Comparison of ENCODE assay signal across 8 cellular contexts in the genomic region with DNA sequence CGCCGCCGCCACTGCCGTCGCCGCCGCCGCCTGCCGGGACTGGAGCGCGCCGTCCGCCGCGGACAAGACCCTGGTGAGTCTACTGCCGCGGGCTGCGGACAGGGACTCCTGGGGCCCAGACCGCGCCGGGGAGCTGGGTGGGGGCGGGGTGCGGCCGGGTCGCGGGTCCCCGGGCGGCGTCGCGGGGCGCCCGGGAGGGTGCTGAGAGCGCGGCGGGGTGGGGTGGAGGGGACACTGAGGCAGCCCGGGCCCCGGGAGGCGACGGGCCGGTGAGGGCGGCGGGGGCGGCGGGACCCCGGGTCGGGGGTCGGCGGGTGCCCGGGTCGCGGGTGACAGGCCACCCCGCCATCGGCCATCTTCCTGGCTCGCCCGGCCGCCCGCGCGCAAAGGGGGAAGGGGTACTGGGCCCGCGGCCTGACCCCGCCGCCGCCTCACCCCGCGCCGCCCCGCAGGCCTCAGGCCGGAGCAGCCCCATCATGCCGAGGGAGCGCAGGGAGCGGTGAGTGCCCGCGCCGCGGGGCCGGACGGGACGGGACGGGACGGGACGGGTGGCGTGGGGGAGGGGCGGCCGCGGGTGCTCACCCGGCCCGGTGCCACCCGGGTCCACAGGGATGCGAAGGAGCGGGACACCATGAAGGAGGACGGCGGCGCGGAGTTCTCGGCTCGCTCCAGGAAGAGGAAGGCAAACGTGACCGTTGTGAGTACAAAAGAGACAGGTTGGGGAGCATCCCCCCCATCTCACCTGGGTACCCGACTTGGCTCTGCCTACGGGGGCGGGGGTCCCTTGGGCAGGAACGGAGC. TPM values are rescaled to one million over a fixed set of nuclear protein-coding genes. Genes with fewer than 3 reads are reported as not detected.
DNase-seq lines count a peak whose midpoint lies in the region; ATAC-seq and TF ChIP-seq lines count a peak whose summit lies in the region.

No MANE protein-coding gene starts in this region.

- peak; percentile 11 for ATAC-seq in HG03095 (IDR thresholded peaks at IDR 0.05; ENCODE audit: unreplicated experiment)

- intact Hi-C loops in activated CD4-positive, alpha-beta T cell treated with anti-CD3 and anti-CD28 coated beads, Interleukin-2, amount 10 ng/mL, durations not matched to agents 24 days and 14 days (cut with micrococcal nuclease), result no loop called here
- intact Hi-C loops in activated CD4-positive, alpha-beta memory T cell treated with anti-CD3 and anti-CD28 coated beads for 36 hours (cut with micrococcal nuclease), result no loop called here

- H3K36me3 Mint-ChIP-seq in activated CD4-positive, alpha-beta T cell treated with anti-CD3 and anti-CD28 coated beads, Interleukin-2, amount 10 ng/mL, durations not matched to agents 24 days and 14 days (ENCODE audit: low read depth), result peaks cover 21% of the 10 kb centered on the region
- H3K36me3 Mint-ChIP-seq in activated CD4-positive, alpha-beta memory T cell treated with anti-CD3 and anti-CD28 coated beads for 36 hours, result peaks cover 18% of the 10 kb centered on the region

- DNase-seq in activated CD4-positive, alpha-beta T cell treated with anti-CD3 and anti-CD28 coated beads, Interleukin-2, amount 10 ng/mL, durations not matched to agents 24 days and 14 days, result peak; percentile 76
- no peak for DNase-seq in activated CD4-positive, alpha-beta T cell treated with anti-CD3 and anti-CD28 coated beads, Interleukin-2, amount 50 U/mL, for 4 hours
- peak; percentile 32 for DNase-seq in activated CD4-positive, alpha-beta memory T cell treated with anti-CD3 and anti-CD28 coated beads for 36 hours
- no peak for DNase-seq in fibroblast of the aortic adventitia (ENCODE audit: low read depth)
- no peak for DNase-seq in retinal pigment epithelial cell (ENCODE audit: low read depth)
- DNase-seq in NOMO-1 treated with dmso at 0.1 percent for 144 hours (lab: John Stamatoyannopoulos, UW; ENCODE audit: unreplicated experiment), result no peak
- DNase-seq in NCI-H2107 (lab: John Stamatoyannopoulos, UW), result no peak

- H3K27me3 Mint-ChIP-seq in activated CD4-positive, alpha-beta T cell treated with anti-CD3 and anti-CD28 coated beads, Interleukin-2, amount 10 ng/mL, durations not matched to agents 24 days and 14 days, result no peaks in the 10 kb centered on the region
- H3K27me3 Mint-ChIP-seq in activated CD4-positive, alpha-beta memory T cell treated with anti-CD3 and anti-CD28 coated beads for 36 hours, result no peaks in the 10 kb centered on the region

- POLR2A ChIA-PET in activated CD4-positive, alpha-beta memory T cell treated with anti-CD3 and anti-CD28 coated beads for 36 hours (lab: Charles Lee), result interaction anchor here (0.9 kb wide), 1 partner anchor 32 kb away, joined by 3 read pairs; no protein-coding TSS in a partner anchor

- TF ChIP-seq CTCF in fibroblast of the aortic adventitia (IDR thresholded peaks at IDR 0.05; ENCODE audit: insufficient read depth, low read length), result no peak
- no peak for TF ChIP-seq CTCF in retinal pigment epithelial cell (conservative IDR thresholded peaks at IDR 0.05; ENCODE audit: low read depth, low read length)

- peak overlapping the region; percentile 84 for H3K27ac Mint-ChIP-seq in activated CD4-positive, alpha-beta T cell treated with anti-CD3 and anti-CD28 coated beads, Interleukin-2, amount 10 ng/mL, durations not matched to agents 24 days and 14 days
- H3K27ac Mint-ChIP-seq in activated CD4-positive, alpha-beta memory T cell treated with anti-CD3 and anti-CD28 coated beads for 36 hours, result peak overlapping the region; percentile 62

- H3K9me3 Mint-ChIP-seq in activated CD4-positive, alpha-beta T cell treated with anti-CD3 and anti-CD28 coated beads, Interleukin-2, amount 10 ng/mL, durations not matched to agents 24 days and 14 days, result peaks cover 4% of the 10 kb centered on the region
- no peaks in the 10 kb centered on the region for H3K9me3 Mint-ChIP-seq in activated CD4-positive, alpha-beta memory T cell treated with anti-CD3 and anti-CD28 coated beads for 36 hours

- peak overlapping the region; percentile 93 for H3K4me3 Mint-ChIP-seq in activated CD4-positive, alpha-beta T cell treated with anti-CD3 and anti-CD28 coated beads, Interleukin-2, amount 10 ng/mL, durations not matched to agents 24 days and 14 days
- H3K4me3 Mint-ChIP-seq in activated CD4-positive, alpha-beta memory T cell treated with anti-CD3 and anti-CD28 coated beads for 36 hours, result peak overlapping the region; percentile 78

- H3K4me1 Mint-ChIP-seq in activated CD4-positive, alpha-beta T cell treated with anti-CD3 and anti-CD28 coated beads, Interleukin-2, amount 10 ng/mL, durations not matched to agents 24 days and 14 days, result peaks cover 31% of the 10 kb centered on the region
- H3K4me1 Mint-ChIP-seq in activated CD4-positive, alpha-beta memory T cell treated with anti-CD3 and anti-CD28 coated beads for 36 hours (ENCODE audit: low read depth), result peaks cover 17% of the 10 kb centered on the region

- CTCF ChIA-PET in activated CD4-positive, alpha-beta memory T cell treated with anti-CD3 and anti-CD28 coated beads for 36 hours (lab: Charles Lee), result no interaction called here

- H3K4me3 ChIP-seq in fibroblast of the aortic adventitia (ENCODE audit: low read depth, low read length), result peak overlapping the region; percentile 60
- peak overlapping the region; percentile 40 for H3K4me3 ChIP-seq in retinal pigment epithelial cell (ENCODE audit: low read length)

RNA-seq across cellular contexts. Expression of gene CCNE1, which starts 0.5 kb away (rescaled TPM):
- total RNA-seq in activated CD4-positive, alpha-beta T cell treated with anti-CD3 and anti-CD28 coated beads, Interleukin-2, amount 10 ng/mL, durations not matched to agents 24 days and 14 days, result 54.5 and 55.8 TPM in 2 replicates
- 10 to 100 TPM; 29.3 to 29.7 TPM for total RNA-seq in activated CD4-positive, alpha-beta memory T cell treated with anti-CD3 and anti-CD28 coated beads for 36 hours
- 4.8 and 5.6 TPM in 2 replicates for total RNA-seq in fibroblast of the aortic adventitia (ENCODE audit: low replicate concordance)

Comparison
In these comparisons a context has a peak if more than half of its experiments do, and no peak if none do; other contexts are left out.
1. DNase-seq: peak in activated CD4-positive, alpha-beta T cell treated with anti-CD3 and anti-CD28 coated beads, Interleukin-2, amount 10 ng/mL, durations not matched to agents 24 days and 14 days (single experiment) and activated CD4-positive, alpha-beta memory T cell treated with anti-CD3 and anti-CD28 coated beads for 36 hours (single experiment); none in activated CD4-positive, alpha-beta T cell treated with anti-CD3 and anti-CD28 coated beads, Interleukin-2, amount 50 U/mL, for 4 hours (0 of 2), fibroblast of the aortic adventitia (single experiment), retinal pigment epithelial cell (single experiment), NOMO-1 treated with dmso at 0.1 percent for 144 hours (single experiment) and NCI-H2107 (single experiment).